ENCODE assay signal across 8 cellular contexts in the genomic region with DNA sequence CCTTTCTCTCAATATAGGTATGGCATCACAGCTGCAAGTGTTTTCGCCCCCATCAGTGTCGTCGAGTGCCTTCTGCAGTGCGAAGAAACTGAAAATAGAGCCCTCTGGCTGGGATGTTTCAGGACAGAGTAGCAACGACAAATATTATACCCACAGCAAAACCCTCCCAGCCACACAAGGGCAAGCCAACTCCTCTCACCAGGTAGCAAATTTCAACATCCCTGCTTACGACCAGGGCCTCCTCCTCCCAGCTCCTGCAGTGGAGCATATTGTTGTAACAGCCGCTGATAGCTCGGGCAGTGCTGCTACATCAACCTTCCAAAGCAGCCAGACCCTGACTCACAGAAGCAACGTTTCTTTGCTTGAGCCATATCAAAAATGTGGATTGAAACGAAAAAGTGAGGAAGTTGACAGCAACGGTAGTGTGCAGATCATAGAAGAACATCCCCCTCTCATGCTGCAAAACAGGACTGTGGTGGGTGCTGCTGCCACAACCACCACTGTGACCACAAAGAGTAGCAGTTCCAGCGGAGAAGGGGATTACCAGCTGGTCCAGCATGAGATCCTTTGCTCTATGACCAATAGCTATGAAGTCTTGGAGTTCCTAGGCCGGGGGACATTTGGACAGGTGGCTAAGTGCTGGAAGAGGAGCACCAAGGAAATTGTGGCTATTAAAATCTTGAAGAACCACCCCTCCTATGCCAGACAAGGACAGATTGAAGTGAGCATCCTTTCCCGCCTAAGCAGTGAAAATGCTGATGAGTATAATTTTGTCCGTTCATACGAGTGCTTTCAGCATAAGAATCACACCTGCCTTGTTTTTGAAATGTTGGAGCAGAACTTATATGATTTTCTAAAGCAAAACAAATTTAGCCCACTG. TPM values are rescaled to one million over a fixed set of nuclear protein-coding genes. Genes with fewer than 3 reads are reported as not detected.
A peak's percentile ranks its signal among the peaks of the same experiment; 100 is the strongest.
DNase-seq lines count a peak whose midpoint lies in the region; ATAC-seq and TF ChIP-seq lines count a peak whose summit lies in the region.

No MANE protein-coding gene starts in this region.

- no peaks in the 10 kb centered on the region for H3K9me3 Mint-ChIP-seq in activated T-cell treated with anti-CD3 and anti-CD28 coated beads, Interleukin-2, amount 50 U/mL, for 24 hours

- H3K23ac ChIP-seq in IMR-90 (ENCODE audit: low read depth, low read length), result no peak overlapping the region

- H3K9ac ChIP-seq in IMR-90 (ENCODE audit: low read depth, low read length), result no peak overlapping the region

- H3K4me3 ChIP-seq in IMR-90 (ENCODE audit: insufficient read depth, low read depth, low read length), result no peak overlapping the region
- H3K4me3 ChIP-seq in gastrocnemius medialis, result no peak overlapping the region
- H3K4me3 ChIP-seq in esophagus muscularis mucosa, result no peak overlapping the region

- H2BK120ac ChIP-seq in IMR-90 (ENCODE audit: low read depth, low read length), result no peak overlapping the region

- no peak overlapping the region for H4K5ac ChIP-seq in IMR-90 (ENCODE audit: low read depth, low read length)

- ATAC-seq in GM18868 (IDR thresholded peaks at IDR 0.05; ENCODE audit: unreplicated experiment) (peak; percentile 79), IMR-90 (ENCODE audit: low read depth) (no peak), gastrocnemius medialis (peak; percentile 68 to 82)

- no TSS peak for BruUV-seq in IMR-90 (replicated peaks; lab: Mats Ljungman, UMichigan)

- TF ChIP-seq POLR2A in IMR-90 (IDR thresholded peaks at IDR 0.05; ENCODE audit: low read depth, low read length), result no peak
- no peak for TF ChIP-seq POLR2A in gastrocnemius medialis (IDR thresholded peaks at IDR 0.05)
- no peak for TF ChIP-seq POLR2A in esophagus muscularis mucosa (IDR thresholded peaks at IDR 0.05; ENCODE audit: low read depth)

- H2BK20ac ChIP-seq in IMR-90 (ENCODE audit: low read depth, low read length), result no peak overlapping the region

- in situ Hi-C loops in IMR-90 (cut with MboI; ENCODE audit: low sequenced_read_pairs) (no loop called here), gastrocnemius medialis (cut with MboI; ENCODE audit: low sequenced_read_pairs in 4 of 4) (no loop called here)

- H2BK5ac ChIP-seq in IMR-90 (ENCODE audit: low read depth, low read length, poor library complexity, severe bottlenecking), result no peak overlapping the region

- peaks cover 12% of the 10 kb centered on the region for H3K9me1 ChIP-seq in IMR-90 (ENCODE audit: insufficient read depth, low read length)

- H3K4me2 ChIP-seq in IMR-90 (ENCODE audit: low read depth, low read length), result no peak overlapping the region

- WGBS in IMR-90 (ENCODE audit: extremely low coverage in 2 of 2, insufficient read length in 1 of 2), 2 experiments, result 98% methylated on average over 8 of the region's 16 CpGs; no CpG with 5 or more reads in 1 of the 2 experiments
- WGBS in esophagus muscularis mucosa, result 78% methylated on average over 16 of the region's 16 CpGs

- no peak for DNase-seq in IMR-90
- peak; percentile 59 for DNase-seq in activated T-cell treated with anti-CD3 and anti-CD28 coated beads, Interleukin-2, amount 50 U/mL, for 24 hours
- DNase-seq in gastrocnemius medialis, result peak; percentile 3 to 38
- no peak for DNase-seq in GM10266 (ENCODE audit: extremely low spot score)
- DNase-seq in esophagus muscularis mucosa (ENCODE audit: extremely low spot score), result no peak
- DNase-seq in retina, result no peak
- no peak for DNase-seq in ecto neural progenitor cell (ENCODE audit: low spot score)

- peak overlapping the region; percentile 85 for H3K27ac Mint-ChIP-seq in activated T-cell treated with anti-CD3 and anti-CD28 coated beads, Interleukin-2, amount 50 U/mL, for 24 hours

- no peak overlapping the region for H3K56ac ChIP-seq in IMR-90 (ENCODE audit: extremely low read depth, insufficient read depth, low read length)

- H3K4me1 ChIP-seq in IMR-90 (ENCODE audit: control insufficient read depth, insufficient read depth, low read length), result peaks cover 2% of the 10 kb centered on the region; the same call in 1 of the 2 replicates
- H3K4me1 ChIP-seq in gastrocnemius medialis, result peaks cover 44 to 50% of the 10 kb centered on the region in 2 donors
- peaks cover 14 to 60% (median 50%) of the 10 kb centered on the region in 4 donors for H3K4me1 ChIP-seq in esophagus muscularis mucosa

- CTCF ChIA-PET in IMR-90 (lab: Yijun Ruan, JAX), result no interaction called here

- H3K4me3 Mint-ChIP-seq in activated T-cell treated with anti-CD3 and anti-CD28 coated beads, Interleukin-2, amount 50 U/mL, for 24 hours, result peak overlapping the region; percentile 68

- TF ChIP-seq RAD21 in IMR-90 (IDR thresholded peaks at IDR 0.05; ENCODE audit: low read length), result no peak

- peaks cover 32% of the 10 kb centered on the region for H4K20me1 ChIP-seq in IMR-90 (ENCODE audit: insufficient read depth, low read length)

- no peak overlapping the region for H3K4ac ChIP-seq in IMR-90 (ENCODE audit: low read depth, low read length)

- H4K91ac ChIP-seq in IMR-90 (ENCODE audit: insufficient read depth, low read depth, low read length), result no peak overlapping the region

- H3K36me3 ChIP-seq in IMR-90 (ENCODE audit: control insufficient read depth, insufficient read depth, low read length) (peaks cover 18% of the 10 kb centered on the region), gastrocnemius medialis (peaks cover 0 to 24% of the 10 kb centered on the region in 2 donors), esophagus muscularis mucosa (peaks cover 9 to 29% (median 24%) of the 10 kb centered on the region in 4 donors)

- H3K9me3 ChIP-seq in IMR-90 (ENCODE audit: control insufficient read depth, insufficient read depth, low read length), result no peaks in the 10 kb centered on the region
- H3K9me3 ChIP-seq in gastrocnemius medialis, result no peaks in the 10 kb centered on the region
- no peaks in the 10 kb centered on the region for H3K9me3 ChIP-seq in esophagus muscularis mucosa

- no peaks in the 10 kb centered on the region for H3K27me3 Mint-ChIP-seq in activated T-cell treated with anti-CD3 and anti-CD28 coated beads, Interleukin-2, amount 50 U/mL, for 24 hours

- no peak overlapping the region for H2BK15ac ChIP-seq in IMR-90 (ENCODE audit: low read depth, low read length)

- H3K27me3 ChIP-seq in IMR-90 (ENCODE audit: control insufficient read depth, insufficient read depth, low read length) (no peaks in the 10 kb centered on the region), gastrocnemius medialis (no peaks in the 10 kb centered on the region), esophagus muscularis mucosa (no peaks in the 10 kb centered on the region)

- TF ChIP-seq EP300 in esophagus muscularis mucosa (IDR thresholded peaks at IDR 0.05), result no peak

- H2AK9ac ChIP-seq in IMR-90 (replicated peaks; ENCODE audit: low read depth, low read length, poor library complexity), result no peak overlapping the region

- intact Hi-C loops in IMR-90 (cut with micrococcal nuclease), result no loop called here
- intact Hi-C loops in gastrocnemius medialis (cut with DNase I; ENCODE audit: low total_unique reads), result no loop called here
- intact Hi-C loops in esophagus muscularis mucosa (cut with DNase I), result loop anchor here (10.0 kb wide), 1 partner anchor 106 kb away; no protein-coding TSS in a partner anchor

- POLR2A ChIA-PET in IMR-90 (lab: Charles Lee; ENCODE audit: unreplicated experiment), result no interaction called here

- H2AK5ac ChIP-seq in IMR-90 (ENCODE audit: low read depth, low read length), result no peak overlapping the region

- no peak for TF ChIP-seq CTCF in IMR-90 (conservative IDR thresholded peaks at IDR 0.05; ENCODE audit: low read depth, low read length)
- TF ChIP-seq CTCF in gastrocnemius medialis (IDR thresholded peaks at IDR 0.05 in 4 of 5, conservative IDR thresholded peaks at IDR 0.05 in 1 of 5), result no peak
- no peak for TF ChIP-seq CTCF in GM10266 (IDR thresholded peaks at IDR 0.05; ENCODE audit: control insufficient read depth, insufficient read depth, low read depth, missing control alignments)
- TF ChIP-seq CTCF in esophagus muscularis mucosa (IDR thresholded peaks at IDR 0.05), result no peak

- H3K79me1 ChIP-seq in IMR-90 (ENCODE audit: low read depth in 1 of 2, low read length in 2 of 2), result peaks cover 28 to 58% of the 10 kb centered on the region in 2 experiments

- H3K27ac ChIP-seq in IMR-90 (ENCODE audit: insufficient read depth, low read length), result no peak overlapping the region
- H3K27ac ChIP-seq in gastrocnemius medialis, result peak overlapping the region; percentile 42 to 69 (median 53)
- no peak overlapping the region for H3K27ac ChIP-seq in esophagus muscularis mucosa (replicated peaks in 1 of 4)

- H3K36me3 Mint-ChIP-seq in activated T-cell treated with anti-CD3 and anti-CD28 coated beads, Interleukin-2, amount 50 U/mL, for 24 hours (ENCODE audit: low read depth), result peaks cover 53% of the 10 kb centered on the region

- dilution Hi-C loops in IMR-90 (cut with HindIII; ENCODE audit: low sequenced_read_pairs, unreplicated experiment), result no loop called here

- no peak overlapping the region for H2AFZ ChIP-seq in IMR-90 (replicated peaks; ENCODE audit: low read length, poor library complexity)

- no peak overlapping the region for H4K8ac ChIP-seq in IMR-90 (ENCODE audit: low read depth in 2 of 2, low read length in 2 of 2)

- no peak overlapping the region for H3K18ac ChIP-seq in IMR-90 (ENCODE audit: low read depth, low read length)

- H3K14ac ChIP-seq in IMR-90 (replicated peaks; ENCODE audit: low read depth, low read length), result no peak overlapping the region

- H3K4me1 Mint-ChIP-seq in activated T-cell treated with anti-CD3 and anti-CD28 coated beads, Interleukin-2, amount 50 U/mL, for 24 hours (ENCODE audit: low read depth), result peaks cover 79% of the 10 kb centered on the region

RNA-seq across cellular contexts. Expression of a gene that starts 11.5 kb away (rescaled TPM):
- total RNA-seq in IMR-90 (2012; rRNA removed) (25.3 and 33.9 TPM in 2 replicates), gastrocnemius medialis (10 to 100 TPM; 54.4 to 67.6 (median 60.0) TPM), esophagus muscularis mucosa (10 to 100 TPM; 60.6 to 89.9 (median 76.5) TPM)
- polyA plus RNA-seq in IMR-90 (2012; rRNA removed), result 15.1 and 15.3 TPM in 2 replicates
- polyA plus RNA-seq in IMR-90 (2012; cell fraction: cytosol; rRNA removed), result 3.0 and 9.2 TPM in 2 replicates
- 17.7 and 21.3 TPM in 2 replicates for polyA plus RNA-seq in IMR-90 (2012; cell fraction: nucleus; rRNA removed; ENCODE audit: low replicate concordance)

RNA-seq across cellular contexts. Expression of a gene that starts 35.5 kb away (rescaled TPM):
- total RNA-seq in IMR-90 (2012; rRNA removed) (6.1 TPM in 2 replicates), gastrocnemius medialis (1 to 10 TPM; 1.4 to 3.3 (median 1.7) TPM), esophagus muscularis mucosa (1 to 10 TPM; 4.2 to 8.8 (median 5.5) TPM)
- 4.4 and 4.9 TPM in 2 replicates for polyA plus RNA-seq in IMR-90 (2012; rRNA removed)
- 2.6 and 2.7 TPM in 2 replicates for polyA plus RNA-seq in IMR-90 (2012; cell fraction: cytosol; rRNA removed)
- 1.1 and 1.4 TPM in 2 replicates for polyA plus RNA-seq in IMR-90 (2012; cell fraction: nucleus; rRNA removed; ENCODE audit: low replicate concordance)

RNA-seq across cellular contexts. Expression of a gene that starts 36.0 kb away (rescaled TPM):
- total RNA-seq in IMR-90 (2012; rRNA removed), result 16.7 and 18.1 TPM in 2 replicates
- polyA plus RNA-seq in IMR-90 (2012; rRNA removed), result 11.7 and 15.6 TPM in 2 replicates
- polyA plus RNA-seq in IMR-90 (2012; cell fraction: cytosol; rRNA removed), result 2.7 and 6.6 TPM in 2 replicates
- polyA plus RNA-seq in IMR-90 (2012; cell fraction: nucleus; rRNA removed; ENCODE audit: low replicate concordance), result 9.4 and 58.1 TPM in 2 replicates
- total RNA-seq in gastrocnemius medialis, result 10 to 100 TPM in 1 of 4 donors, 1 to 10 TPM in 3; 6.5 to 11.2 (median 8.4) TPM
- 10 to 100 TPM in 1 of 4 donors, 1 to 10 TPM in 3; 5.9 to 13.7 (median 6.0) TPM for total RNA-seq in esophagus muscularis mucosa

RNA-seq across cellular contexts. Expression of a gene that starts 38.7 kb away (rescaled TPM):
- total RNA-seq in IMR-90 (2012; rRNA removed) (37.8 and 40.9 TPM in 2 replicates), gastrocnemius medialis (10 to 100 TPM in 3 of 4 donors, 1 to 10 TPM in 1; 5.9 to 17.1 (median 14.0) TPM), esophagus muscularis mucosa (100 to 1,000 TPM in 1 of 4 donors, 10 to 100 TPM in 3; 57.7 to 109 (median 67.4) TPM)
- polyA plus RNA-seq in IMR-90 (2012; rRNA removed), result 66.6 and 71.3 TPM in 2 replicates
- polyA plus RNA-seq in IMR-90 (2012; cell fraction: cytosol; rRNA removed), result 58.3 and 69.7 TPM in 2 replicates
- 25.9 and 31.7 TPM in 2 replicates for polyA plus RNA-seq in IMR-90 (2012; cell fraction: nucleus; rRNA removed; ENCODE audit: low replicate concordance)

RNA-seq across cellular contexts. Expression of a gene that starts 53.2 kb away (rescaled TPM):
- total RNA-seq in IMR-90 (2012; rRNA removed), result under 0.01 TPM in 2 replicates
- polyA plus RNA-seq in IMR-90 (2012; rRNA removed), result 0.15 and 0.22 TPM in 2 replicates
- not detected in 2 replicates for polyA plus RNA-seq in IMR-90 (2012; cell fraction: cytosol; rRNA removed)
- 0.09 and 0.37 TPM in 2 replicates for polyA plus RNA-seq in IMR-90 (2012; cell fraction: nucleus; rRNA removed; ENCODE audit: low replicate concordance)
- under 1 TPM in 1 of 4 donors, not detected in 3; 0.32 TPM for total RNA-seq in gastrocnemius medialis
- total RNA-seq in esophagus muscularis mucosa, result 1 to 10 TPM in 1 of 4 donors, under 1 TPM in 2, not detected in 1; 0.11 to 1.7 (median 0.78) TPM

Comparison
In these comparisons a context has a peak if more than half of its experiments do, and no peak if none do; other contexts are left out.
1. DNase-seq: peak in activated T-cell treated with anti-CD3 and anti-CD28 coated beads, Interleukin-2, amount 50 U/mL, for 24 hours (single experiment) and gastrocnemius medialis (2 of 2); none in IMR-90 (single experiment), GM10266 (single experiment), esophagus muscularis mucosa (single experiment), retina (single experiment) and ecto neural progenitor cell (single experiment).
2. H3K27ac ChIP-seq: peak in gastrocnemius medialis (4 of 4); none in IMR-90 (single experiment) and esophagus muscularis mucosa (0 of 4).